In the genomic region with DNA sequence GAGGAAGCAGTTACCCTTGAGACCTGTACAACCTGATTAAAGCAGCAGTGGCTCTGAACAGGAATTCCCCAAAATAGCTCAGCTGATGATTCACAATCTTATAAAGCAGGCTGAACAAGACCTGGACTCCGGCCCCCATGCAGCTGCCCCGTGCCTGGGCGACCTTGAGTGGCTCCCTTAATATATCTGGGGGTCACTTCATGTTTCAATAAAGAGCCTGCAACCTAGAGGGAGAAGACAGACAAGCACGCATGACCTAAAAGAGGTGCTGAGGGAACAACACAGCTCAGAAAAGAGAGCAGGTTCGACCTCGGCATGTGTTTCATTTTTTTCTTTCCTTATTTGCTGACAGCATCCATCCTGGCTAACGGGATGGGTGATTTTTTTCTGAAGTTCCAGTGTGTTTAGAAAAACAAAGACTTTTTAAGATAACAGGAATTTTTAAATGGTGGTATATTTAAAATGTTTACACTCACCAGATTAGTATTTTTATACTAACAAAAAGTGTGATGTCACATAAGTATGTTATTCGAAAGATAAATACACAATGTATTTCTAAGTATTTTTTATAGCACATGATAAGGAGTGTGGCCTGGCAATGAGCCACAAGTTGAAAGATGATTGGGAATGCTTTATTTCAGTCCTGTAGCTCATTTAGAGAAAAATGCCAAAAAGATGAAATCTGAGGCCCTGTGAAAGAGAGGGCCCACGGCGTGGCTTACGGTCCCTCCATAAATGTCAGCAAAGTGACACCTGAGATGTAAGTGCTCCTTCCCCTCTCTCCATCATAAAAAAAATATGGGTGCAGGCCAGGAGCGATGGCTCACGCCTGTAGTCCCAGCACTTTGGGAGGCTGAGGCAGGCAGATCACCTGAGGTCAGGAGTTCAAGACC, we compare ENCODE assay signal across 10 cellular contexts.
DNase-seq lines count a peak whose midpoint lies in the region; ATAC-seq and TF ChIP-seq lines count a peak whose summit lies in the region.
"Had no signal": no experiment of that assay in that cellular context is flagged by ENCODE, and none has a peak within 500 bp of the region (broad histone marks: within the 10 kb centered on the region; RNA-seq: fewer than 3 reads in every experiment).

No MANE protein-coding gene starts in this region.

- peak overlapping the region in 1 of 2 experiments; percentile 3; a peak in 1 of 4 replicates for H3K4me3 ChIP-seq in HCT116 (replicated peaks in 1 of 2; ENCODE audit: low read depth in 1 of 2, low read length in 2 of 2)
- H3K4me3 ChIP-seq in WI38 (ENCODE audit: low read depth, low read length) = peak overlapping the region; percentile 33
- H3K4me3 ChIP-seq in heart left ventricle = no peak overlapping the region

- peak overlapping the region; percentile 76 for H3K27ac Mint-ChIP-seq in stimulated activated naive B cell treated with anti-CD40 and anti-IgM and Interleukin-4, amounts not matched to agents 10 μg/mL and 1 μg/mL and 100 μg/mL, for 72 hours
- no peak overlapping the region for H3K27ac Mint-ChIP-seq in progenitor cell of endocrine pancreas
- H3K27ac Mint-ChIP-seq: effector memory CD8-positive, alpha-beta T cell; WTC11 had no signal

- H3K27me3 ChIP-seq in HCT116 (ENCODE audit: insufficient read depth, low read length) (no peaks in the 10 kb centered on the region; the same call in 1 of the 2 replicates), heart left ventricle (no peaks in the 10 kb centered on the region)

- H3K4me1 Mint-ChIP-seq in stimulated activated naive B cell treated with anti-CD40 and anti-IgM and Interleukin-4, amounts not matched to agents 10 μg/mL and 1 μg/mL and 100 μg/mL, for 72 hours = peaks cover 10 to 25% of the 10 kb centered on the region in 2 donors
- peaks cover 2% of the 10 kb centered on the region for H3K4me1 Mint-ChIP-seq in progenitor cell of endocrine pancreas (ENCODE audit: low read depth)

- peak overlapping the region in 1 of 2 donors; percentile 29 for H3K4me3 Mint-ChIP-seq in stimulated activated naive B cell treated with anti-CD40 and anti-IgM and Interleukin-4, amounts not matched to agents 10 μg/mL and 1 μg/mL and 100 μg/mL, for 72 hours
- no peak overlapping the region for H3K4me3 Mint-ChIP-seq in progenitor cell of endocrine pancreas (ENCODE audit: low read depth)
- H3K4me3 Mint-ChIP-seq: effector memory CD8-positive, alpha-beta T cell; WTC11 had no signal

- no peak for DNase-seq in HCT116 (ENCODE audit: low read depth, low spot score)
- peak in 2 of 5 donors; percentile 26 to 50 for DNase-seq in heart left ventricle
- DNase-seq in stimulated activated naive B cell treated with anti-CD40 and anti-IgM and Interleukin-4, amounts not matched to agents 10 μg/mL and 1 μg/mL and 100 μg/mL, for 72 hours = no peak
- DNase-seq in progenitor cell of endocrine pancreas (ENCODE audit: low spot score, unreplicated experiment) = no peak
- no peak for DNase-seq in SHP77 treated with DMSO at 0.1 percent for 48 hours (lab: John Stamatoyannopoulos, UW)
- no peak for DNase-seq in DMS79 (lab: John Stamatoyannopoulos, UW)
- DNase-seq: effector memory CD8-positive, alpha-beta T cell had no signal

- no TSS peak for BruUV-seq in HCT116 (replicated peaks; lab: Mats Ljungman, UMichigan)

- H3K9me2 ChIP-seq in HCT116 (ENCODE audit: insufficient read depth) = no peaks in the 10 kb centered on the region

- CTCF ChIA-PET in HCT116 (lab: Charles Lee) = interaction anchor here (0.9 to 5.8 kb wide), 13 partner anchors 11 to 383 kb away, joined by 3 to 107 read pairs (median 5); no protein-coding TSS in a partner anchor

- H3K36me3 ChIP-seq in HCT116 (ENCODE audit: control insufficient read depth in 1 of 2, insufficient read depth in 2 of 2, low read length in 2 of 2) (no peaks in the 10 kb centered on the region), heart left ventricle (no peaks in the 10 kb centered on the region)

- no peaks in the 10 kb centered on the region for H3K9me3 Mint-ChIP-seq in stimulated activated naive B cell treated with anti-CD40 and anti-IgM and Interleukin-4, amounts not matched to agents 10 μg/mL and 1 μg/mL and 100 μg/mL, for 72 hours
- H3K9me3 Mint-ChIP-seq in progenitor cell of endocrine pancreas (ENCODE audit: low read depth) = no peaks in the 10 kb centered on the region
- H3K9me3 Mint-ChIP-seq: effector memory CD8-positive, alpha-beta T cell; WTC11 had no signal

- no peaks in the 10 kb centered on the region for H3K9me3 ChIP-seq in HCT116 (ENCODE audit: control insufficient read depth in 1 of 2, insufficient read depth in 1 of 2, low read depth in 1 of 2, low read length in 2 of 2)
- H3K9me3 ChIP-seq in heart left ventricle = no peaks in the 10 kb centered on the region

- no peak overlapping the region for H3K9ac ChIP-seq in HCT116 (ENCODE audit: low read length)

- H3K27ac ChIP-seq in HCT116 (ENCODE audit: low read depth, low read length) (no peak overlapping the region; the same call in 1 of the 2 replicates), heart left ventricle (peak overlapping the region in 11 of 12 donors; percentile 49 to 73 (median 67))

- 0 out of 2 replicates have a peak, but pooled peaks have one; percentile 6 for TF ChIP-seq RAD21 in HCT116 (IDR thresholded peaks at IDR 0.05; ENCODE audit: low read depth)

- ATAC-seq in HCT116 (peak; percentile 64), heart left ventricle (peak in 3 of 4 donors; percentile 31 to 56 (median 48)), GM19455 (IDR thresholded peaks at IDR 0.05; ENCODE audit: unreplicated experiment) (no peak)
- ATAC-seq in stimulated activated naive B cell treated with anti-CD40 and anti-IgM and Interleukin-4, amounts not matched to agents 10 μg/mL and 1 μg/mL and 100 μg/mL, for 72 hours (replicated peaks) = peak; percentile 68 to 75
- ATAC-seq: effector memory CD8-positive, alpha-beta T cell had no signal

- intact Hi-C loops in HCT116 (cut with micrococcal nuclease) = loop anchor here (1.0 to 10.0 kb wide), 5 partner anchors 110 to 642 kb away; no protein-coding TSS in a partner anchor
- intact Hi-C loops in heart left ventricle (cut with DNase I) = loop anchor here (5.0 to 10.0 kb wide), 12 partner anchors 107 to 650 kb away; a partner anchor contains a TSS

- no peaks in the 10 kb centered on the region for H4K20me1 ChIP-seq in HCT116 (ENCODE audit: insufficient read depth)

- peak overlapping the region; percentile 45 for H2AFZ ChIP-seq in HCT116 (ENCODE audit: low read depth, low read length, poor library complexity, severe bottlenecking)

- RAD21 ChIA-PET in HCT116 (lab: Charles Lee; ENCODE audit: low non-redundant PET in 1 of 2, low total read pairs in 2 of 2, uncharacterized antibody in 2 of 2, unreplicated experiment in 2 of 2) = interaction anchor here in 1 of 2 experiments (0.6 kb wide), 1 partner anchor 308 kb away, joined by 3 read pairs; no protein-coding TSS in a partner anchor

- H3K27me3 Mint-ChIP-seq in stimulated activated naive B cell treated with anti-CD40 and anti-IgM and Interleukin-4, amounts not matched to agents 10 μg/mL and 1 μg/mL and 100 μg/mL, for 72 hours = peaks cover 0 to 7% of the 10 kb centered on the region in 2 donors
- no peaks in the 10 kb centered on the region for H3K27me3 Mint-ChIP-seq in progenitor cell of endocrine pancreas

- no peaks in the 10 kb centered on the region for H3K36me3 Mint-ChIP-seq in stimulated activated naive B cell treated with anti-CD40 and anti-IgM and Interleukin-4, amounts not matched to agents 10 μg/mL and 1 μg/mL and 100 μg/mL, for 72 hours
- no peaks in the 10 kb centered on the region for H3K36me3 Mint-ChIP-seq in progenitor cell of endocrine pancreas (ENCODE audit: insufficient read depth)
- H3K36me3 Mint-ChIP-seq: WTC11 had no signal

- H3K79me2 ChIP-seq in HCT116 (ENCODE audit: insufficient read depth, low read length) = no peaks in the 10 kb centered on the region

- WGBS in heart left ventricle, 4 donors = 39 to 52% (median 42%) methylated on average over 13 of the region's 13 CpGs

- H3K4me1 ChIP-seq in HCT116 (ENCODE audit: control insufficient read depth in 1 of 2, insufficient read depth in 2 of 2, low read length in 2 of 2) (peaks cover 11 to 20% of the 10 kb centered on the region in 2 experiments; a peak in 3 of 4 replicates), heart left ventricle (peaks cover 0 to 36% (median 20%) of the 10 kb centered on the region in 12 donors)

- POLR2A ChIA-PET in HCT116 (lab: Charles Lee) = interaction anchor here (0.6 to 2.7 kb wide), 2 partner anchors 12 to 175 kb away, joined by 4 to 8 read pairs; no protein-coding TSS in a partner anchor

- TF ChIP-seq POLR2A in HCT116 (IDR thresholded peaks at IDR 0.05; ENCODE audit: borderline replicate concordance, extremely low read depth, insufficient read depth, insufficient read length) = no peak
- TF ChIP-seq POLR2A in heart left ventricle (IDR thresholded peaks at IDR 0.05) = no peak

- TF ChIP-seq CTCF in HCT116 (IDR thresholded peaks at IDR 0.05 in 2 of 3, conservative IDR thresholded peaks at IDR 0.05 in 1 of 3; ENCODE audit: borderline replicate concordance in 1 of 3, insufficient read depth in 1 of 3, low read depth in 2 of 3, low read length in 2 of 3) (no peak), WI38 (IDR thresholded peaks at IDR 0.05; ENCODE audit: low read depth, low read length) (no peak), heart left ventricle (IDR thresholded peaks at IDR 0.05) (no peak), progenitor cell of endocrine pancreas (IDR thresholded peaks at IDR 0.05; ENCODE audit: unreplicated experiment) (no peak)

- peak overlapping the region; percentile 59 for H3K4me2 ChIP-seq in HCT116 (ENCODE audit: low read length)

TF ChIP-seq in HCT116, 20 proteins besides CTCF, POLR2A, EP300 and RAD21:
- TF ChIP-seq JUND (IDR thresholded peaks at IDR 0.05) (peak; percentile 45; the same call in 1 of the 2 replicates), CBX3 (IDR thresholded peaks at IDR 0.05; ENCODE audit: low read depth) (0 out of 2 replicates have a peak, but pooled peaks have one; percentile 47), SRF (IDR thresholded peaks at IDR 0.05; ENCODE audit: low read depth) (0 out of 2 replicates have a peak, but pooled peaks have one; percentile 24), ELF1 (IDR thresholded peaks at IDR 0.05; ENCODE audit: borderline replicate concordance, low read depth) (no peak), FOSL1 (IDR thresholded peaks at IDR 0.05; ENCODE audit: low read depth) (peak; percentile 52; the same call in 1 of the 2 replicates), SP1 (IDR thresholded peaks at IDR 0.05; ENCODE audit: low read depth) (peak; percentile 67), YY1 (IDR thresholded peaks at IDR 0.05; ENCODE audit: extremely low read depth, insufficient replicate concordance, low read depth, low read length) (no peak)
- TF ChIP-seq, protein P1, sequence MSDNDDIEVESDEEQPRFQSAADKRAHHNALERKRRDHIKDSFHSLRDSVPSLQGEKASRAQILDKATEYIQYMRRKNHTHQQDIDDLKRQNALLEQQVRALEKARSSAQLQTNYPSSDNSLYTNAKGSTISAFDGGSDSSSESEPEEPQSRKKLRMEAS (IDR thresholded peaks at IDR 0.05) = peak; percentile 17; the same call in 1 of the 2 replicates
